In genomic region chr5:139667001-139667729, GRCh38 we compare ENCODE assay signal across 8 cellular contexts. TPM values are rescaled to one million over a fixed set of nuclear protein-coding genes. Genes with fewer than 3 reads are reported as not detected.
DNase-seq lines count a peak whose midpoint lies in the region; ATAC-seq and TF ChIP-seq lines count a peak whose summit lies in the region.

No MANE protein-coding gene starts in this region.

- H3K27ac ChIP-seq in AG04450 (ENCODE audit: low read depth, low read length) (peak overlapping the region; percentile 83), IMR-90 (ENCODE audit: insufficient read depth, low read length) (peak overlapping the region; percentile 90; the same call in 1 of the 2 replicates)

- peak overlapping the region; percentile 41 for H2AK5ac ChIP-seq in IMR-90 (ENCODE audit: low read depth, low read length)

- dilution Hi-C loops in IMR-90 (cut with HindIII; ENCODE audit: low sequenced_read_pairs, unreplicated experiment): no loop called here

- H3K4me2 ChIP-seq in IMR-90 (ENCODE audit: low read depth, low read length): 0 out of 2 replicates have a peak overlapping the region, but pooled peaks have one; percentile 78

- H3K14ac ChIP-seq in IMR-90 (replicated peaks; ENCODE audit: low read depth, low read length): peak overlapping the region; percentile 46

- BruUV-seq in IMR-90 (replicated peaks; lab: Mats Ljungman, UMichigan): no TSS peak

- no peak for DNase-seq in AG04450 (ENCODE audit: low read depth, low spot score)
- DNase-seq in IMR-90: no peak
- DNase-seq in natural killer cell treated with Interleukin-12 subunit alpha and Interleukin-12 subunit beta and Interleukin-15 and Interleukin-18, amount 100 ng/mL, for 72 hours (ENCODE audit: low spot score): no peak
- no peak for DNase-seq in activated CD4-positive, CD25-positive, alpha-beta regulatory T cell treated with anti-CD3 and anti-CD28 coated beads, Interleukin-2, amount 50 U/mL, for 72 hours
- DNase-seq in NOMO-1 treated with DMSO at 0.1 percent for 48 hours (lab: John Stamatoyannopoulos, UW; ENCODE audit: unreplicated experiment): no peak
- DNase-seq in activated CD4-positive, alpha-beta T cell treated with anti-CD3 and anti-CD28 coated beads for 48 hours: no peak
- DNase-seq in effector CD8-positive, alpha-beta T cell (lab: John Stamatoyannopoulos, UW): no peak

- peaks cover 24% of the 10 kb centered on the region for H3K4me1 ChIP-seq in IMR-90 (ENCODE audit: control insufficient read depth, insufficient read depth, low read length)

- H3K36me3 Mint-ChIP-seq in brain: no peaks in the 10 kb centered on the region
- H3K36me3 Mint-ChIP-seq in natural killer cell treated with Interleukin-12 subunit alpha and Interleukin-12 subunit beta and Interleukin-15 and Interleukin-18, amount 100 ng/mL, for 72 hours: no peaks in the 10 kb centered on the region

- H3K4me3 Mint-ChIP-seq in brain: peak overlapping the region in 4 of 5 experiments; percentile 49 to 78 (median 64)
- peak overlapping the region; percentile 76 for H3K4me3 Mint-ChIP-seq in natural killer cell treated with Interleukin-12 subunit alpha and Interleukin-12 subunit beta and Interleukin-15 and Interleukin-18, amount 100 ng/mL, for 72 hours

- H2BK15ac ChIP-seq in IMR-90 (ENCODE audit: low read depth, low read length): 0 out of 3 replicates have a peak overlapping the region, but pooled peaks have one; percentile 19

- H3K23ac ChIP-seq in IMR-90 (ENCODE audit: low read depth, low read length): peak overlapping the region; percentile 26

- no peaks in the 10 kb centered on the region for H3K27me3 Mint-ChIP-seq in brain
- H3K27me3 Mint-ChIP-seq in natural killer cell treated with Interleukin-12 subunit alpha and Interleukin-12 subunit beta and Interleukin-15 and Interleukin-18, amount 100 ng/mL, for 72 hours: no peaks in the 10 kb centered on the region

- H2BK20ac ChIP-seq in IMR-90 (ENCODE audit: low read depth, low read length): peak overlapping the region; percentile 29

- in situ Hi-C loops in IMR-90 (cut with MboI; ENCODE audit: low sequenced_read_pairs): no loop called here

- peak overlapping the region; percentile 87 to 97 (median 96) for H3K27ac Mint-ChIP-seq in brain
- peak overlapping the region; percentile 95 to 96 for H3K27ac Mint-ChIP-seq in natural killer cell treated with Interleukin-12 subunit alpha and Interleukin-12 subunit beta and Interleukin-15 and Interleukin-18, amount 100 ng/mL, for 72 hours

- H2BK5ac ChIP-seq in IMR-90 (ENCODE audit: low read depth, low read length, poor library complexity, severe bottlenecking): peak overlapping the region; percentile 47

- peaks cover 24% of the 10 kb centered on the region for H3K9me1 ChIP-seq in IMR-90 (ENCODE audit: insufficient read depth, low read length)

- peak overlapping the region; percentile 84 to 94 for H4K8ac ChIP-seq in IMR-90 (ENCODE audit: low read depth in 2 of 2, low read length in 2 of 2)

- peak overlapping the region; percentile 89 for H3K4ac ChIP-seq in IMR-90 (ENCODE audit: low read depth, low read length)

- H3K9me3 Mint-ChIP-seq in brain: no peaks in the 10 kb centered on the region
- no peaks in the 10 kb centered on the region for H3K9me3 Mint-ChIP-seq in natural killer cell treated with Interleukin-12 subunit alpha and Interleukin-12 subunit beta and Interleukin-15 and Interleukin-18, amount 100 ng/mL, for 72 hours

- ATAC-seq in IMR-90 (ENCODE audit: low read depth): peak; percentile 4
- peak; percentile 12 to 35 for ATAC-seq in natural killer cell treated with Interleukin-12 subunit alpha and Interleukin-12 subunit beta and Interleukin-15 and Interleukin-18, amount 100 ng/mL, for 72 hours

- 0 out of 2 replicates have a peak, but pooled peaks cover 3% of the 10 kb centered on the region for H4K20me1 ChIP-seq in IMR-90 (ENCODE audit: insufficient read depth, low read length)

- peaks cover 3% of the 10 kb centered on the region; the same call in 1 of the 2 replicates for H3K36me3 ChIP-seq in IMR-90 (ENCODE audit: control insufficient read depth, insufficient read depth, low read length)

- 0 out of 2 replicates have a peak overlapping the region, but pooled peaks have one; percentile 18 for H3K56ac ChIP-seq in IMR-90 (ENCODE audit: extremely low read depth, insufficient read depth, low read length)

- no peaks in the 10 kb centered on the region for H3K9me3 ChIP-seq in AG04450 (ENCODE audit: control insufficient read depth, insufficient read depth, low read length)
- H3K9me3 ChIP-seq in IMR-90 (ENCODE audit: control insufficient read depth, insufficient read depth, low read length): no peaks in the 10 kb centered on the region

- peaks cover 39 to 91% of the 10 kb centered on the region in 2 experiments for H3K79me1 ChIP-seq in IMR-90 (ENCODE audit: low read depth in 1 of 2, low read length in 2 of 2)

- H3K27me3 ChIP-seq in AG04450 (ENCODE audit: control insufficient read depth, insufficient read depth, low read length): no peaks in the 10 kb centered on the region
- H3K27me3 ChIP-seq in IMR-90 (ENCODE audit: control insufficient read depth, insufficient read depth, low read length): no peaks in the 10 kb centered on the region

- peak overlapping the region; percentile 76 for H2BK120ac ChIP-seq in IMR-90 (ENCODE audit: low read depth, low read length)

- H2AK9ac ChIP-seq in IMR-90 (replicated peaks; ENCODE audit: low read depth, low read length, poor library complexity): peak overlapping the region; percentile 88

- H3K4me1 Mint-ChIP-seq in brain: peaks cover 93% of the 10 kb centered on the region
- H3K4me1 Mint-ChIP-seq in natural killer cell treated with Interleukin-12 subunit alpha and Interleukin-12 subunit beta and Interleukin-15 and Interleukin-18, amount 100 ng/mL, for 72 hours (ENCODE audit: low read depth in 2 of 2): peaks cover 46 to 63% of the 10 kb centered on the region in 2 donors

- TF ChIP-seq POLR2A in IMR-90 (IDR thresholded peaks at IDR 0.05; ENCODE audit: low read depth, low read length): 0 out of 2 replicates have a peak, but pooled peaks have one; percentile 12

- TF ChIP-seq CTCF in AG04450 (IDR thresholded peaks at IDR 0.05; ENCODE audit: low read depth, low read length) (no peak), IMR-90 (conservative IDR thresholded peaks at IDR 0.05; ENCODE audit: low read depth, low read length) (no peak), brain (conservative IDR thresholded peaks at IDR 0.05) (no peak)

- no peak for TF ChIP-seq RAD21 in IMR-90 (IDR thresholded peaks at IDR 0.05; ENCODE audit: low read length)

- POLR2A ChIA-PET in AG04450 (lab: Yijun Ruan, JAX): interaction anchor here (0.6 to 1.2 kb wide), 3 partner anchors 12 to 19 kb away, joined by 3 to 8 read pairs (median 6); partner anchors contain the start of gene CXXC5
- POLR2A ChIA-PET in IMR-90 (lab: Charles Lee; ENCODE audit: unreplicated experiment): no interaction called here

- H3K9ac ChIP-seq in IMR-90 (ENCODE audit: low read depth, low read length): peak overlapping the region; percentile 3; the same call in 1 of the 2 replicates

- H4K5ac ChIP-seq in IMR-90 (ENCODE audit: low read depth, low read length): peak overlapping the region; percentile 23; the same call in 1 of the 2 replicates

- no CpG with 5 or more reads among the region's 2 CpGs for WGBS in IMR-90 (ENCODE audit: extremely low coverage in 2 of 2, insufficient read length in 1 of 2), 2 experiments

- CTCF ChIA-PET in AG04450 (lab: Charles Lee) (interaction anchor here (0.6 to 2.1 kb wide), 5 partner anchors 16 to 134 kb away, joined by 3 to 8 read pairs (median 3); no protein-coding TSS in a partner anchor), IMR-90 (lab: Yijun Ruan, JAX) (no interaction called here)

- peak overlapping the region; percentile 90 for H2AFZ ChIP-seq in IMR-90 (replicated peaks; ENCODE audit: low read length, poor library complexity)

- no peak overlapping the region for H3K18ac ChIP-seq in IMR-90 (ENCODE audit: low read depth, low read length)

- H3K4me3 ChIP-seq in AG04450 (ENCODE audit: low read depth, low read length): no peak overlapping the region
- no peak overlapping the region for H3K4me3 ChIP-seq in IMR-90 (ENCODE audit: insufficient read depth, low read depth, low read length)

- intact Hi-C loops in IMR-90 (cut with micrococcal nuclease): no loop called here

- H4K91ac ChIP-seq in IMR-90 (ENCODE audit: insufficient read depth, low read depth, low read length): peak overlapping the region; percentile 31

TF ChIP-seq in IMR-90, 13 proteins besides CTCF, POLR2A, EP300 and RAD21 (continues in another document):
- TF ChIP-seq MAZ (IDR thresholded peaks at IDR 0.05; ENCODE audit: borderline replicate concordance, low read depth, low read length): no peak
- TF ChIP-seq SMC3 (IDR thresholded peaks at IDR 0.05; ENCODE audit: low read depth, low read length): no peak
- TF ChIP-seq ELK1 (IDR thresholded peaks at IDR 0.05; ENCODE audit: borderline replicate concordance, low read depth, low read length): no peak
- TF ChIP-seq RFX5 (IDR thresholded peaks at IDR 0.05; ENCODE audit: low read depth, low read length): no peak
- TF ChIP-seq CEBPB (IDR thresholded peaks at IDR 0.05; ENCODE audit: low read depth, low read length): no peak
- no peak for TF ChIP-seq NFE2L2 (IDR thresholded peaks at IDR 0.05; ENCODE audit: low read depth, low read length)
- no peak for TF ChIP-seq BHLHE40 (IDR thresholded peaks at IDR 0.05; ENCODE audit: low read depth, low read length)
- TF ChIP-seq CHD1 (IDR thresholded peaks at IDR 0.05; ENCODE audit: low read depth, low read length): no peak

RNA-seq across cellular contexts. Expression of gene CXXC5, which starts 19.0 kb away (rescaled TPM):
- polyA plus RNA-seq in AG04450 (2011; rRNA removed) (21.3 and 21.5 TPM in 2 replicates), IMR-90 (2012; rRNA removed) (35.7 and 38.8 TPM in 2 replicates), brain (ENCODE audit: insufficient read depth, low read depth, low replicate concordance) (79.7 TPM)
- polyA minus RNA-seq in AG04450 (2011; rRNA and poly(A)+ RNA removed): 10.1 and 13.0 TPM in 2 replicates
- 24.9 and 30.8 TPM in 2 replicates for total RNA-seq in IMR-90 (2012; rRNA removed)
- polyA plus RNA-seq in IMR-90 (2012; cell fraction: cytosol; rRNA removed): 34.7 and 72.2 TPM in 2 replicates
- 24.5 and 60.8 TPM in 2 replicates for polyA plus RNA-seq in IMR-90 (2012; cell fraction: nucleus; rRNA removed; ENCODE audit: low replicate concordance)
- total RNA-seq in natural killer cell treated with Interleukin-12 subunit alpha and Interleukin-12 subunit beta and Interleukin-15 and Interleukin-18, amount 100 ng/mL, for 72 hours: 1 to 10 TPM; 4.7 to 9.0 TPM
